ENCODE assay signal across 8 cellular contexts in the genomic region with DNA sequence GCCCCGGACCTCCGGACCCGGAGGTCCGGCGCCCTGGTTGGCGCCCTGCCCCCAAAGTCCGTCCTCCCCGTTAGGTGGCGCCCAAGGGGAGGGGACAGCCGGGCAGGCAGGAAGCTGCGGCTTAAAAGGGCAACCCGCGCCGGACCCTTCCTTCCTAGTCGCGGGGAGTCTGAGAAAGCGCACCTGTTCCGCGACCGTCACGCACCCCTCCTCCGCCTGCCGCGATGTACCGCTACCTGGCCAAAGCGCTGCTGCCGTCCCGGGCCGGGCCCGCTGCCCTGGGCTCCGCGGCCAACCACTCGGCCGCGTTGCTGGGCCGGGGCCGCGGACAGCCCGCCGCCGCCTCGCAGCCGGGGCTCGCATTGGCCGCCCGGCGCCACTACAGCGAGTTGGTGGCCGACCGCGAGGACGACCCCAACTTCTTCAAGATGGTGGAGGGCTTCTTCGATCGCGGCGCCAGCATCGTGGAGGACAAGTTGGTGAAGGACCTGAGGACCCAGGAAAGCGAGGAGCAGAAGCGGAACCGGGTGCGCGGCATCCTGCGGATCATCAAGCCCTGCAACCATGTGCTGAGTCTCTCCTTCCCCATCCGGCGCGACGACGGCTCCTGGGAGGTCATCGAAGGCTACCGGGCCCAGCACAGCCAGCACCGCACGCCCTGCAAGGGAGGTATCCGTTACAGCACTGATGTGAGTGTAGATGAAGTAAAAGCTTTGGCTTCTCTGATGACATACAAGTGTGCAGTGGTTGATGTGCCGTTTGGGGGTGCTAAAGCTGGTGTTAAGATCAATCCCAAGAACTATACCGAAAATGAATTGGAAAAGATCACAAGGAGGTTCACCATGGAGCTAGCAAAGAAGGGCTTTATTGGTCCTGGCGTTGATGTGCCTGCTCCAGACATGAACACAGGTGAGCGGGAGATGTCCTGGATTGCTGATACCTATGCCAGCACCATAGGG. TPM values are rescaled to one million over a fixed set of nuclear protein-coding genes. Genes with fewer than 3 reads are reported as not detected.
A peak's percentile ranks its signal among the peaks of the same experiment; 100 is the strongest.
DNase-seq lines count a peak whose midpoint lies in the region; ATAC-seq and TF ChIP-seq lines count a peak whose summit lies in the region.
"Not testable (repeated sequence)": the region's sequence is repeated elsewhere in the genome, so short reads cannot be mapped to it uniquely, and the experiment has no call there.

A gene (plus strand): TSS at position 150 of the 959 bp plus-strand sequence. CDS start 75 bp downstream, at position 225.

- POLR2A ChIA-PET in RWPE1 (lab: Yijun Ruan, JAX; ENCODE audit: low non-redundant PET) = not testable (repeated sequence)

- TSS peak; percentile 60 for BruUV-seq in Calu3 (replicated peaks; lab: Mats Ljungman, UMichigan)

- TF ChIP-seq CTCF in Calu3 (IDR thresholded peaks at IDR 0.05; ENCODE audit: unreplicated experiment) (peak; percentile 46), RWPE1 (conservative IDR thresholded peaks at IDR 0.05; ENCODE audit: low read depth) (0 out of 2 replicates have a peak, but pooled peaks have one; percentile 17), fibroblast of mammary gland (conservative IDR thresholded peaks at IDR 0.05; ENCODE audit: control insufficient read depth, insufficient read depth, low read depth, low read length) (peak; percentile 11)
- TF ChIP-seq CTCF in omental fat pad (IDR thresholded peaks at IDR 0.05) = not testable (repeated sequence)

- H3K36me3 Mint-ChIP-seq in Calu3 (ENCODE audit: insufficient read depth, unreplicated experiment) = peaks cover 13% of the 10 kb centered on the region

- not testable (repeated sequence) for H3K27me3 Mint-ChIP-seq in Calu3 (ENCODE audit: unreplicated experiment)

- CTCF ChIA-PET in Calu3 (lab: Charles Lee) (interaction anchor here (0.5 to 0.6 kb wide), 4 partner anchors 274 to 728 kb away, joined by 3 to 6 read pairs (median 3); no protein-coding TSS in a partner anchor), RWPE1 (lab: Yijun Ruan, JAX) (interaction anchor here (0.6 to 0.9 kb wide), 5 partner anchors 9 to 937 kb away, joined by 3 to 4 read pairs (median 3); no protein-coding TSS in a partner anchor)

- H3K27ac ChIP-seq in RWPE1 = not testable (repeated sequence)

- not testable (repeated sequence) for H3K27ac Mint-ChIP-seq in Calu3 (ENCODE audit: unreplicated experiment)

- not testable (repeated sequence) for H3K36me3 ChIP-seq in H7 (replicated peaks; ENCODE audit: control insufficient read depth, insufficient read depth, low read length)

- H3K4me3 ChIP-seq in H7 (ENCODE audit: insufficient read depth, low read depth, low read length) (peak within 1 kb of the TSS; percentile 32), fibroblast of mammary gland (ENCODE audit: control insufficient read depth, low read depth, low read length) (peak within 1 kb of the TSS; percentile 37)

- intact Hi-C loops in Calu3 (cut with micrococcal nuclease; ENCODE audit: unreplicated experiment) = loop anchor here (2.0 kb wide), 1 partner anchor 47 kb away; no protein-coding TSS in a partner anchor

- peak within 1 kb of the TSS; percentile 81 for H3K4me3 Mint-ChIP-seq in Calu3 (ENCODE audit: low read depth, unreplicated experiment)

- ATAC-seq in omental fat pad (ENCODE audit: low FRiP score) = peak; percentile 66

- not testable (repeated sequence) for H3K4me1 Mint-ChIP-seq in Calu3 (ENCODE audit: low read depth, unreplicated experiment)

- H3K9me3 Mint-ChIP-seq in Calu3 (ENCODE audit: low read depth, unreplicated experiment) = not testable (repeated sequence)

- peaks cover 12% of the 10 kb centered on the region for H3K27me3 ChIP-seq in H7 (ENCODE audit: control insufficient read depth, insufficient read depth, low read length)

- DNase-seq in Calu3 (peak; percentile 80), H7 (peak; percentile 78), astrocyte of the hippocampus (ENCODE audit: low read depth, low spot score) (peak; percentile 50), fibroblast of mammary gland (ENCODE audit: low read depth) (peak; percentile 31), inferior parietal cortex (ENCODE audit: extremely low spot score) (peak; percentile 14), omental fat pad (ENCODE audit: low spot score) (peak; percentile 23), superior temporal gyrus (ENCODE audit: extremely low spot score) (peak; percentile 18)
- not testable (repeated sequence) for DNase-seq in RWPE1 (ENCODE audit: low spot score)

RNA-seq across cellular contexts. Expression of the gene that starts here (rescaled TPM):
- total RNA-seq in Calu3 (2022) (16.3 and 19.6 TPM in 2 replicates), omental fat pad (1 to 10 TPM; 4.0 to 9.8 (median 7.5) TPM)
- 1.0 and 1.3 TPM in 2 replicates for total RNA-seq in H7 (2014; rRNA removed; shearing (Covaris generic))
